In genomic region chr16:80899804-80900592, GRCh38 we compare ENCODE assay signal across 8 cellular contexts.
A peak's percentile ranks its signal among the peaks of the same experiment; 100 is the strongest.
DNase-seq lines count a peak whose midpoint lies in the region; ATAC-seq, FAIRE-seq and TF ChIP-seq lines count a peak whose summit lies in the region.
"Had no signal": no experiment of that assay in that cellular context is flagged by ENCODE, and none has a peak within 500 bp of the region (broad histone marks: within the 10 kb centered on the region; RNA-seq: fewer than 3 reads in every experiment).

No MANE protein-coding gene starts in this region.

- no peaks in the 10 kb centered on the region for H3K4me1 ChIP-seq in right lobe of liver

- FAIRE-seq in urothelium cell line (lab: Jason Lieb, UNC) = no peak

- H3K4me3 ChIP-seq in right lobe of liver = no peak overlapping the region

- TF ChIP-seq CTCF in right lobe of liver (IDR thresholded peaks at IDR 0.05) = no peak

- no peaks in the 10 kb centered on the region for H3K36me3 ChIP-seq in right lobe of liver

- intact Hi-C loops in right lobe of liver (cut with DNase I) = no loop called here

- DNase-seq in NCI-H2029 (lab: John Stamatoyannopoulos, UW) = peak; percentile 54
- DNase-seq in cerebellum (ENCODE audit: low spot score) = peak; percentile 79
- peak; percentile 81 to 89 (median 88) for DNase-seq in right lobe of liver
- DNase-seq in urothelium cell line (ENCODE audit: low spot score) = peak; percentile 78
- no peak for DNase-seq in stimulated activated naive CD4-positive, alpha-beta T cell treated with Interleukin-2 at 50 U/mL for 16 hours (lab: John Stamatoyannopoulos, UW)
- no peak for DNase-seq in NCI-H526 treated with DMSO at 0.1 percent for 48 hours (lab: John Stamatoyannopoulos, UW)
- DNase-seq: NCI-H1436 treated with DMSO at 0.1 percent for 48 hours had no signal

- 48% methylated on average over 3 of the region's 11 CpGs for WGBS in right lobe of liver (ENCODE audit: insufficient coverage, low coverage, low lambda C conversion rate, missing lambda C conversion rate)

- no peak overlapping the region for H3K27ac ChIP-seq in right lobe of liver

- no peaks in the 10 kb centered on the region for H3K27me3 ChIP-seq in right lobe of liver

- peak; percentile 96 to 99 (median 98) for ATAC-seq in right lobe of liver
- no peak for ATAC-seq in HG02678 (IDR thresholded peaks at IDR 0.05; ENCODE audit: unreplicated experiment)

- H3K9me3 ChIP-seq in right lobe of liver = no peaks in the 10 kb centered on the region

- no peak for TF ChIP-seq POLR2A in right lobe of liver (IDR thresholded peaks at IDR 0.05)

Comparison
In these comparisons a context has a peak if more than half of its experiments do, and no peak if none do; other contexts are left out.
1. DNase-seq: peak in NCI-H2029 (single experiment), cerebellum (single experiment), right lobe of liver (3 of 3) and urothelium cell line (single experiment); none in stimulated activated naive CD4-positive, alpha-beta T cell treated with Interleukin-2 at 50 U/mL for 16 hours (single experiment) and NCI-H526 treated with DMSO at 0.1 percent for 48 hours (single experiment).